In the genomic region with DNA sequence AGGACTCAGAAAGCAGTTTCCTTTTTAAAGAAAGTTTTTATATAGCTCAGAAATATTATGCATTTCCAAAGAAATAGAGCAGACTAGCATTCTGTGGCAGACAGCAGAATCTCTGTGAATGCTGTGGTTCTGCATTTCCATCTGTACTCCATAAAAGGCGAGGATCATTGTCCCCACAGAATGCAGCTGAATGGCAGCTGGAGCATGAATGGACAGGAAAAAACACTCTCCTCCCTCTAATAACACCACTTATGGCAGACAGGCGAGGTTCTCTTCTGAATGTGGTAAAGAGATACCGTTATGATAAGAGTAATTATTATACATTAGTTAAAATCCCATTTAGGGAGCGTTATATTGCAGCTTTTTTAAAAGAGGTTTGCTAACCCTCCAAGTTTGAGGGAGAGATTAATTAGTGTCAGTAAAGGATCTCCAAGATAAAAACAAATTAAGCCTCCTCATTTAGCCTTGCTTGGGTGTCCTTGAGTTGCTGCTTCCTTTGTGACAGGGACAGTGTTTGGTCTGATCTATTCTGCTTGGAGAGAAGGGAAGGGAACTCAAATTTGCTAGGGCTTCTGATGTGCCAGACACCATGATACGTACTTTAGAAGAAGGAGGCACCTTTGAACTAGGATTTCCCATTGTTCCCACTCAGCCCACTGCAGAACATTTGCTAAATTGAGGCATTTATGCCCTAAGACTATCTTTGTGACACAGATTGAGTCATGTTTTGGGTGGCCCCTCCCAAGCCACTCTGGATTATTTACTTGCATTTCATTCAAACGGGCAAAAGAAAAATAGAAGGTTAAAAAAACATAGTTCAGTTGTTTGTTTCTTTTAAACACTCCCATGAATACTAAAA, we compare ENCODE assay signal across 1 cellular context.
TF ChIP-seq lines count a peak whose summit lies in the region.

No MANE protein-coding gene starts in this region.

TF ChIP-seq in HEK293, 187 proteins besides CTCF, POLR2A, EP300 and RAD21 (continued from another document):
- TF ChIP-seq, protein P1, sequence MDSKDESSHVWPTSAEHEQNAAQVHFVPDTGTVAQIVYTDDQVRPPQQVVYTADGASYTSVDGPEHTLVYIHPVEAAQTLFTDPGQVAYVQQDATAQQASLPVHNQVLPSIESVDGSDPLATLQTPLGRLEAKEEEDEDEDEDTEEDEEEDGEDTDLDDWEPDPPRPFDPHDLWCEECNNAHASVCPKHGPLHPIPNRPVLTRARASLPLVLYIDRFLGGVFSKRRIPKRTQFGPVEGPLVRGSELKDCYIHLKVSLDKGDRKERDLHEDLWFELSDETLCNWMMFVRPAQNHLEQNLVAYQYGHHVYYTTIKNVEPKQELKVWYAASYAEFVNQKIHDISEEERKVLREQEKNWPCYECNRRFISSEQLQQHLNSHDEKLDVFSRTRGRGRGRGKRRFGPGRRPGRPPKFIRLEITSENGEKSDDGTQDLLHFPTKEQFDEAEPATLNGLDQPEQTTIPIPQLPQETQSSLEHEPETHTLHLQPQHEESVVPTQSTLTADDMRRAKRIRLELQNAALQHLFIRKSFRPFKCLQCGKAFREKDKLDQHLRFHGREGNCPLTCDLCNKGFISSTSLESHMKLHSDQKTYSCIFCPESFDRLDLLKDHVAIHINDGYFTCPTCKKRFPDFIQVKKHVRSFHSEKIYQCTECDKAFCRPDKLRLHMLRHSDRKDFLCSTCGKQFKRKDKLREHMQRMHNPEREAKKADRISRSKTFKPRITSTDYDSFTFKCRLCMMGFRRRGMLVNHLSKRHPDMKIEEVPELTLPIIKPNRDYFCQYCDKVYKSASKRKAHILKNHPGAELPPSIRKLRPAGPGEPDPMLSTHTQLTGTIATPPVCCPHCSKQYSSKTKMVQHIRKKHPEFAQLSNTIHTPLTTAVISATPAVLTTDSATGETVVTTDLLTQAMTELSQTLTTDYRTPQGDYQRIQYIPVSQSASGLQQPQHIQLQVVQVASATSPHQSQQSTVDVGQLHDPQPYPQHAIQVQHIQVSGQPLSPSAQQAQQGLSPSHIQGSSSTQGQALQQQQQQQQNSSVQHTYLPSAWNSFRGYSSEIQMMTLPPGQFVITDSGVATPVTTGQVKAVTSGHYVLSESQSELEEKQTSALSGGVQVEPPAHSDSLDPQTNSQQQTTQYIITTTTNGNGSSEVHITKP (tag by site-specific recombination; IDR thresholded peaks at IDR 0.05): peak; percentile 46; the same call in 1 of the 2 replicates
- TF ChIP-seq ZNF211 (tag by site-specific recombination; IDR thresholded peaks at IDR 0.05; ENCODE audit: low read depth) (no peak), SP7 (tag by site-specific recombination; IDR thresholded peaks at IDR 0.05) (0 out of 2 replicates have a peak, but pooled peaks have one; percentile 16)
